Comparison of ENCODE assay signal across 21 cellular contexts in genomic region chr2:117378653-117379052, GRCh38.
DNase-seq lines count a peak whose midpoint lies in the region; ATAC-seq and TF ChIP-seq lines count a peak whose summit lies in the region.
"Had no signal": no experiment of that assay in that cellular context is flagged by ENCODE, and none has a peak within 500 bp of the region (broad histone marks: within the 10 kb centered on the region; RNA-seq: fewer than 3 reads in every experiment).

No MANE protein-coding gene starts in this region.

- H3K27me3 Mint-ChIP-seq in osteocyte (ENCODE audit: unreplicated experiment): no peaks in the 10 kb centered on the region
- H3K27me3 Mint-ChIP-seq: activated naive CD8-positive, alpha-beta T cell treated with anti-CD3 and anti-CD28 coated beads, Interleukin-2, amount 50 U/mL, for 24 hours had no signal

- no peaks in the 10 kb centered on the region for H3K9me3 ChIP-seq in gastrocnemius medialis
- H3K9me3 ChIP-seq: SK-N-SH had no signal

- no peaks in the 10 kb centered on the region for H3K27me3 ChIP-seq in gastrocnemius medialis
- H3K27me3 ChIP-seq: cardiac muscle cell had no signal

- H3K36me3 ChIP-seq in gastrocnemius medialis: no peaks in the 10 kb centered on the region
- H3K36me3 ChIP-seq: cardiac muscle cell had no signal

- H3K4me3 ChIP-seq in gastrocnemius medialis (no peak overlapping the region), foreskin fibroblast (ENCODE audit: low read depth in 1 of 2, low read length in 2 of 2) (no peak overlapping the region)
- H3K4me3 ChIP-seq: cardiac muscle cell, lung, PC-9 had no signal

- H3K36me3 Mint-ChIP-seq in osteocyte (ENCODE audit: unreplicated experiment): no peaks in the 10 kb centered on the region
- H3K36me3 Mint-ChIP-seq: natural killer cell had no signal

- ATAC-seq in GM19463 (IDR thresholded peaks at IDR 0.05; ENCODE audit: unreplicated experiment): peak; percentile 84
- ATAC-seq in HG02798 (IDR thresholded peaks at IDR 0.05; ENCODE audit: poor library complexity, unreplicated experiment): peak; percentile 64
- peak; percentile 94 for ATAC-seq in HG03457 (IDR thresholded peaks at IDR 0.05; ENCODE audit: unreplicated experiment)
- ATAC-seq in gastrocnemius medialis: no peak
- ATAC-seq: activated naive CD8-positive, alpha-beta T cell treated with anti-CD3 and anti-CD28 coated beads, Interleukin-2, amount 50 U/mL, for 24 hours; natural killer cell had no signal

- TF ChIP-seq CTCF in gastrocnemius medialis (IDR thresholded peaks at IDR 0.05 in 4 of 5, conservative IDR thresholded peaks at IDR 0.05 in 1 of 5) (no peak), osteocyte (IDR thresholded peaks at IDR 0.05) (no peak), foreskin fibroblast (IDR thresholded peaks at IDR 0.05; ENCODE audit: low read depth, low read length) (no peak)

- DNase-seq in Caki2 (ENCODE audit: low read depth) (peak; percentile 63), gastrocnemius medialis (no peak), osteocyte (ENCODE audit: extremely low spot score, unreplicated experiment) (no peak), NCI-H1105 treated with DMSO at 0.1 percent for 48 hours (lab: John Stamatoyannopoulos, UW) (no peak), foreskin fibroblast (no peak)
- DNase-seq: activated CD4-positive, alpha-beta T cell treated with anti-CD3 and anti-CD28 coated beads, Interleukin-2, amount 50 U/mL, for 4 hours; activated naive CD8-positive, alpha-beta T cell treated with anti-CD3 and anti-CD28 coated beads, Interleukin-2, amount 50 U/mL, for 24 hours; effector CD4-positive, alpha-beta T cell; natural killer cell; NCI-H146; NCI-H446 treated with DMSO at 0.1 percent for 48 hours; PC-9; retina; SK-N-SH; substantia nigra had no signal

- H3K27ac Mint-ChIP-seq in osteocyte (ENCODE audit: unreplicated experiment): no peak overlapping the region
- H3K27ac Mint-ChIP-seq: activated naive CD8-positive, alpha-beta T cell treated with anti-CD3 and anti-CD28 coated beads, Interleukin-2, amount 50 U/mL, for 24 hours; natural killer cell had no signal

- peaks cover 1% of the 10 kb centered on the region for H3K9me3 Mint-ChIP-seq in osteocyte (ENCODE audit: unreplicated experiment)

- no peak for TF ChIP-seq POLR2A in gastrocnemius medialis (IDR thresholded peaks at IDR 0.05)

- intact Hi-C loops in gastrocnemius medialis (cut with DNase I; ENCODE audit: low total_unique reads): no loop called here

- H3K4me1 ChIP-seq in gastrocnemius medialis: no peaks in the 10 kb centered on the region

- H3K4me3 Mint-ChIP-seq in osteocyte (ENCODE audit: unreplicated experiment): no peak overlapping the region
- H3K4me3 Mint-ChIP-seq: activated naive CD8-positive, alpha-beta T cell treated with anti-CD3 and anti-CD28 coated beads, Interleukin-2, amount 50 U/mL, for 24 hours; natural killer cell had no signal

- in situ Hi-C loops in Caki2 (cut with HindIII; ENCODE audit: low pct_unique_long_range_greater_than_20kb, low sequenced_read_pairs) (no loop called here), gastrocnemius medialis (cut with MboI; ENCODE audit: low sequenced_read_pairs in 4 of 4) (no loop called here)

- no peaks in the 10 kb centered on the region for H3K4me1 Mint-ChIP-seq in osteocyte (ENCODE audit: unreplicated experiment)
- H3K4me1 Mint-ChIP-seq: activated naive CD8-positive, alpha-beta T cell treated with anti-CD3 and anti-CD28 coated beads, Interleukin-2, amount 50 U/mL, for 24 hours; natural killer cell had no signal

- H3K27ac ChIP-seq in gastrocnemius medialis: no peak overlapping the region
- H3K27ac ChIP-seq: C4-2B, cardiac muscle cell, PC-9 had no signal

Comparison
In these comparisons a context has a peak if more than half of its experiments do, and no peak if none do; other contexts are left out.
1. ATAC-seq: peak in GM19463 (single experiment), HG02798 (single experiment) and HG03457 (single experiment); none in gastrocnemius medialis (0 of 2).